ENCODE assay signal across 9 cellular contexts in genomic region chr11:59674291-59674690, GRCh38. TPM values are rescaled to one million over a fixed set of nuclear protein-coding genes. Genes with fewer than 3 reads are reported as not detected.
"Had no signal": no experiment of that assay in that cellular context is flagged by ENCODE, and none has a peak within 500 bp of the region (broad histone marks: within the 10 kb centered on the region; RNA-seq: fewer than 3 reads in every experiment).

No MANE protein-coding gene starts in this region.

- H2AFZ ChIP-seq: GM23338 had no signal

- ATAC-seq: GM23338, K562 had no signal

- H3K27ac ChIP-seq: HL-60 had no signal

- H3K4me2 ChIP-seq: GM23338 had no signal

- DNase-seq: H9, HCEC 1CT, IMR-90, KG1 had no signal

- H3K4me3 ChIP-seq: GM23338, K562 had no signal

RNA-seq across cellular contexts. Expression of gene OR10V1, which starts 39.4 kb away (rescaled TPM):
- total RNA-seq: GM23338, H1, H9, HT1080, IMR-90, K562 had no signal
- polyA plus RNA-seq: GM23338, H1, IMR-90, K562 had no signal
